In genomic region chr4:78560296-78560963, GRCh38 we compare ENCODE assay signal across 8 cellular contexts. TPM values are rescaled to one million over a fixed set of nuclear protein-coding genes. Genes with fewer than 3 reads are reported as not detected.
A peak's percentile ranks its signal among the peaks of the same experiment; 100 is the strongest.
DNase-seq lines count a peak whose midpoint lies in the region; TF ChIP-seq lines count a peak whose summit lies in the region.
"Had no signal": no experiment of that assay in that cellular context is flagged by ENCODE, and none has a peak within 500 bp of the region (broad histone marks: within the 10 kb centered on the region; RNA-seq: fewer than 3 reads in every experiment).

No MANE protein-coding gene starts in this region.

- peak overlapping the region; percentile 47 for H3K4me2 ChIP-seq in mammary epithelial cell (ENCODE audit: insufficient read depth, low read depth, low read length)

- intact Hi-C loops in mammary epithelial cell (cut with micrococcal nuclease), result no loop called here
- intact Hi-C loops in ovary (cut with DNase I), result no loop called here

- H3K4me3 ChIP-seq in HUES48 (ENCODE audit: low read depth, low read length) (no peak overlapping the region), mammary epithelial cell (replicated peaks in 1 of 3; ENCODE audit: insufficient read depth in 1 of 3, low read depth in 2 of 3, low read length in 3 of 3) (no peak overlapping the region), kidney epithelial cell (ENCODE audit: low read depth, low read length) (no peak overlapping the region), ovary (no peak overlapping the region)

- H3K4me1 Mint-ChIP-seq in type B pancreatic cell (ENCODE audit: unreplicated experiment), result peaks cover 23% of the 10 kb centered on the region

- H3K27me3 ChIP-seq in HUES48 (ENCODE audit: control insufficient read depth, insufficient read depth, low read length), result no peaks in the 10 kb centered on the region
- H3K27me3 ChIP-seq in mammary epithelial cell (ENCODE audit: insufficient read depth, low read length), result no peaks in the 10 kb centered on the region
- no peaks in the 10 kb centered on the region for H3K27me3 ChIP-seq in kidney epithelial cell (ENCODE audit: control insufficient read depth, insufficient read depth, low read length)
- H3K27me3 ChIP-seq in ovary, result no peaks in the 10 kb centered on the region

- H3K27ac ChIP-seq in HUES48 (ENCODE audit: low read depth, low read length) (peak overlapping the region; percentile 75), mammary epithelial cell (ENCODE audit: insufficient read depth, low read depth, low read length) (peak overlapping the region; percentile 94), ovary (no peak overlapping the region)

- TF ChIP-seq CTCF in mammary epithelial cell (conservative IDR thresholded peaks at IDR 0.05 in 1 of 2, IDR thresholded peaks at IDR 0.05 in 1 of 2; ENCODE audit: extremely low read depth in 1 of 2, insufficient read depth in 1 of 2, low read depth in 1 of 2, low read length in 2 of 2) (no peak), kidney epithelial cell (IDR thresholded peaks at IDR 0.05; ENCODE audit: insufficient read depth, low read length, poor library complexity, severe bottlenecking) (no peak), type B pancreatic cell (conservative IDR thresholded peaks at IDR 0.05) (no peak), ovary (IDR thresholded peaks at IDR 0.05) (no peak)

- H3K27me3 Mint-ChIP-seq in type B pancreatic cell, result no peaks in the 10 kb centered on the region

- no peak overlapping the region for H3K4me3 Mint-ChIP-seq in type B pancreatic cell

- TF ChIP-seq EP300 in ovary (IDR thresholded peaks at IDR 0.05), result no peak

- H3K27ac Mint-ChIP-seq in type B pancreatic cell, result peak overlapping the region; percentile 65

- H3K79me2 ChIP-seq in mammary epithelial cell (ENCODE audit: insufficient read depth, low read length), result peaks cover 65% of the 10 kb centered on the region

- H3K36me3 Mint-ChIP-seq in type B pancreatic cell, result peaks cover 3% of the 10 kb centered on the region

- CTCF ChIA-PET in mammary epithelial cell (lab: Charles Lee; ENCODE audit: low non-redundant PET), result interaction anchor here (0.6 kb wide), 1 partner anchor 9 kb away, joined by 6 read pairs; no protein-coding TSS in a partner anchor

- 89% methylated on average over 2 of the region's 2 CpGs for WGBS in mammary epithelial cell (ENCODE audit: low coverage, missing lambda C conversion rate)
- 68 to 88% (median 87%) methylated on average over 2 of the region's 2 CpGs for WGBS in ovary, 3 donors

- H3K9ac ChIP-seq in HUES48 (ENCODE audit: low read depth, low read length) (no peak overlapping the region), mammary epithelial cell (ENCODE audit: insufficient read depth, low read length) (no peak overlapping the region)

- no peaks in the 10 kb centered on the region for H3K9me3 Mint-ChIP-seq in type B pancreatic cell

- DNase-seq in mammary epithelial cell, result peak; percentile 75
- peak; percentile 69 for DNase-seq in kidney epithelial cell (ENCODE audit: low read depth)
- DNase-seq in type B pancreatic cell (ENCODE audit: extremely low spot score, unreplicated experiment), result no peak
- DNase-seq in activated CD8-positive, alpha-beta memory T cell treated with anti-CD3 and anti-CD28 coated beads, Interleukin-2, amount 50 U/mL, for 48 hours, result no peak
- DNase-seq in ovary, result no peak
- DNase-seq in NCI-H128 (lab: John Stamatoyannopoulos, UW; ENCODE audit: unreplicated experiment), result no peak
- DNase-seq: activated T-cell treated with anti-CD3 and anti-CD28 coated beads for 4 hours had no signal

- dilution Hi-C loops in mammary epithelial cell (cut with HindIII; ENCODE audit: low sequenced_read_pairs), result no loop called here

- no peak for TF ChIP-seq POLR2A in ovary (IDR thresholded peaks at IDR 0.05)

- no TSS peak for BruUV-seq in mammary epithelial cell (replicated peaks; lab: Mats Ljungman, UMichigan)

- H2AFZ ChIP-seq in mammary epithelial cell (ENCODE audit: low read depth, low read length), result no peak overlapping the region

- H3K36me3 ChIP-seq in HUES48 (ENCODE audit: control insufficient read depth, insufficient read depth, low read length) (no peaks in the 10 kb centered on the region), mammary epithelial cell (ENCODE audit: insufficient read depth, low read length) (peaks cover 19% of the 10 kb centered on the region), kidney epithelial cell (ENCODE audit: control insufficient read depth, insufficient read depth, low read length) (no peaks in the 10 kb centered on the region), ovary (no peaks in the 10 kb centered on the region)

- H4K20me1 ChIP-seq in mammary epithelial cell (ENCODE audit: insufficient read depth, low read length), result no peaks in the 10 kb centered on the region

- in situ Hi-C loops in mammary epithelial cell (cut with MboI; ENCODE audit: low sequenced_read_pairs in 2 of 2), result no loop called here

- H3K4me1 ChIP-seq in HUES48 (ENCODE audit: control insufficient read depth, insufficient read depth, low read length) (peaks cover 42% of the 10 kb centered on the region), mammary epithelial cell (ENCODE audit: insufficient read depth, low read length) (peaks cover 75% of the 10 kb centered on the region), ovary (ENCODE audit: insufficient read depth) (no peaks in the 10 kb centered on the region)

- H3K9me3 ChIP-seq in HUES48 (ENCODE audit: control insufficient read depth, insufficient read depth, low read length) (no peaks in the 10 kb centered on the region), mammary epithelial cell (replicated peaks; ENCODE audit: insufficient read depth, low read length) (no peaks in the 10 kb centered on the region), ovary (no peaks in the 10 kb centered on the region)

RNA-seq across cellular contexts. Expression of gene ANXA3, which starts 8.9 kb away (rescaled TPM):
- total RNA-seq in mammary epithelial cell (100 to 1,000 TPM; 325 to 422 TPM), kidney epithelial cell (271 and 297 TPM in 2 replicates), type B pancreatic cell (ENCODE audit: low replicate concordance) (56.6 and 135 TPM in 2 replicates), ovary (10 to 100 TPM in 2 of 7 donors, 1 to 10 TPM in 5; 1.5 to 63.5 (median 8.1) TPM)
- polyA plus RNA-seq in mammary epithelial cell (329 TPM), ovary (10 to 100 TPM in 1 of 2 donors, 1 to 10 TPM in 1; 7.7 to 10.2 TPM)
- polyA minus RNA-seq in mammary epithelial cell, result 452 TPM

Comparison
In these comparisons a context has a peak if more than half of its experiments do, and no peak if none do; other contexts are left out.
1. H3K27ac ChIP-seq: peak in HUES48 (single experiment) and mammary epithelial cell (single experiment); none in ovary (0 of 2).
2. DNase-seq: peak in mammary epithelial cell (single experiment) and kidney epithelial cell (single experiment); none in type B pancreatic cell (single experiment), activated CD8-positive, alpha-beta memory T cell treated with anti-CD3 and anti-CD28 coated beads, Interleukin-2, amount 50 U/mL, for 48 hours (single experiment), ovary (0 of 5) and NCI-H128 (single experiment).